In the genomic region with DNA sequence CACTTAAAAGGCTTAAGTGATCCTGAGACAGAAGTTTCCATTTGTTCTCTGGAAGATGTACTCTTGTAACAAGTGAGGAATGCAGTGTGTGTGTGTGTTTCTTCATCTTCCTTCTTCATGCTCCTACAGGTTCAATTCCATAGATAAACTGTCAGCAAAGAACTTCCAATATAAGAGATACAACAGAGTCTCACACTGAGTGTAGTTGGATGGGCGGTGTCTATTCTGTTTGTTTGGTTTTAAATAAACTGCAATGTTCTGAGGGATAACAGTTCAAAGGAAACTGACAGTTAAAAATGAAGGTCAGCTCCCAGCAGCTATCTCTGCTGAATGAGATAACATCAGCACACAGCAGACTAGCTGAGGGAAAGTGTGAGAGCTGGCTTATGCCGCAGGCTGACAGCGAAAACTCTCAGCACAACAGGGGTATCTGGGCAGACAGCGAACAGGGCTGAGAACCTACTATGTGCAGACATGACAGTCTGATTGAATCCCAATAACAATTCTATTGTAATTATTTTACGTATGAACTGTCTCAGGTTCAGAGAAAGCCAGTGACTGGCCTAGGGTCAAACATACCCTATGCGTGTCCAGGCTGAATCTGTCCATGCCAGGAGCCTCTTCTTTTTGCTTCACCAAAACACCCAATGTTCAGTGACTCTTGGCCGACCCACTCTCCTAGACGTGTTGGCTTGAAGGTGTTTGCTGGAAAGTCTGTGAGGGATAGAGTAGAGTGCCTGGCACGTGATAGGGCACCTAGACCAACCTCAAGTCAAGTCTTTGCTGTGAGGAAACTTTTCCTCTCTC, we compare ENCODE assay signal across 1 cellular context.
TF ChIP-seq lines count a peak whose summit lies in the region.

No MANE protein-coding gene starts in this region.

TF ChIP-seq in HepG2, 621 proteins besides CTCF, POLR2A, EP300 and RAD21 (continues in another document):
- TF ChIP-seq, protein P1, sequence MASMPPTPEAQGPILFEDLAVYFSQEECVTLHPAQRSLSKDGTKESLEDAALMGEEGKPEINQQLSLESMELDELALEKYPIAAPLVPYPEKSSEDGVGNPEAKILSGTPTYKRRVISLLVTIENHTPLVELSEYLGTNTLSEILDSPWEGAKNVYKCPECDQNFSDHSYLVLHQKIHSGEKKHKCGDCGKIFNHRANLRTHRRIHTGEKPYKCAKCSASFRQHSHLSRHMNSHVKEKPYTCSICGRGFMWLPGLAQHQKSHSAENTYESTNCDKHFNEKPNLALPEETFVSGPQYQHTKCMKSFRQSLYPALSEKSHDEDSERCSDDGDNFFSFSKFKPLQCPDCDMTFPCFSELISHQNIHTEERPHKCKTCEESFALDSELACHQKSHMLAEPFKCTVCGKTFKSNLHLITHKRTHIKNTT (CRISPR knock-in tag; IDR thresholded peaks at IDR 0.05): no peak
- TF ChIP-seq NR2F6 (IDR thresholded peaks at IDR 0.05) (no peak), NR2F6 (CRISPR knock-in tag; IDR thresholded peaks at IDR 0.05) (0 out of 2 replicates have a peak, but pooled peaks have one; percentile 36), SNRNP70 (IDR thresholded peaks at IDR 0.05; ENCODE audit: low read depth, low read length) (no peak), HOXA3 (CRISPR knock-in tag; IDR thresholded peaks at IDR 0.05) (peak; percentile 23; the same call in 1 of the 2 replicates), MED13 (CRISPR knock-in tag; IDR thresholded peaks at IDR 0.05) (no peak), PITX1 (CRISPR knock-in tag; IDR thresholded peaks at IDR 0.05) (no peak), FOXO1 (CRISPR knock-in tag; IDR thresholded peaks at IDR 0.05) (no peak), KLF11 (CRISPR knock-in tag; IDR thresholded peaks at IDR 0.05) (no peak), BRCA1 (CRISPR knock-in tag; IDR thresholded peaks at IDR 0.05) (no peak), ZNF234 (CRISPR knock-in tag; conservative IDR thresholded peaks at IDR 0.05) (no peak), ZNF230 (CRISPR knock-in tag; IDR thresholded peaks at IDR 0.05) (no peak), RARA (CRISPR knock-in tag; IDR thresholded peaks at IDR 0.05) (no peak), KAT8 (CRISPR knock-in tag; IDR thresholded peaks at IDR 0.05) (0 out of 2 replicates have a peak, but pooled peaks have one; percentile 38), MAFK (conservative IDR thresholded peaks at IDR 0.05 in 1 of 2, IDR thresholded peaks at IDR 0.05 in 1 of 2; ENCODE audit: low read length in 2 of 2) (no peak), KAT7 (CRISPR knock-in tag; IDR thresholded peaks at IDR 0.05; ENCODE audit: borderline replicate concordance) (no peak), FOXK2 (IDR thresholded peaks at IDR 0.05) (no peak)
- TF ChIP-seq, protein P2, sequence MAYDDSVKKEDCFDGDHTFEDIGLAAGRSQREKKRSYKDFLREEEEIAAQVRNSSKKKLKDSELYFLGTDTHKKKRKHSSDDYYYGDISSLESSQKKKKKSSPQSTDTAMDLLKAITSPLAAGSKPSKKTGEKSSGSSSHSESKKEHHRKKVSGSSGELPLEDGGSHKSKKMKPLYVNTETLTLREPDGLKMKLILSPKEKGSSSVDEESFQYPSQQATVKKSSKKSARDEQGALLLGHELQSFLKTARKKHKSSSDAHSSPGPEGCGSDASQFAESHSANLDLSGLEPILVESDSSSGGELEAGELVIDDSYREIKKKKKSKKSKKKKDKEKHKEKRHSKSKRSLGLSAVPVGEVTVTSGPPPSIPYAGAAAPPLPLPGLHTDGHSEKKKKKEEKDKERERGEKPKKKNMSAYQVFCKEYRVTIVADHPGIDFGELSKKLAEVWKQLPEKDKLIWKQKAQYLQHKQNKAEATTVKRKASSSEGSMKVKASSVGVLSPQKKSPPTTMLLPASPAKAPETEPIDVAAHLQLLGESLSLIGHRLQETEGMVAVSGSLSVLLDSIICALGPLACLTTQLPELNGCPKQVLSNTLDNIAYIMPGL (CRISPR knock-in tag; IDR thresholded peaks at IDR 0.05; ENCODE audit: borderline replicate concordance in 1 of 2, low read depth in 1 of 2): no peak
- TF ChIP-seq, protein P3, sequence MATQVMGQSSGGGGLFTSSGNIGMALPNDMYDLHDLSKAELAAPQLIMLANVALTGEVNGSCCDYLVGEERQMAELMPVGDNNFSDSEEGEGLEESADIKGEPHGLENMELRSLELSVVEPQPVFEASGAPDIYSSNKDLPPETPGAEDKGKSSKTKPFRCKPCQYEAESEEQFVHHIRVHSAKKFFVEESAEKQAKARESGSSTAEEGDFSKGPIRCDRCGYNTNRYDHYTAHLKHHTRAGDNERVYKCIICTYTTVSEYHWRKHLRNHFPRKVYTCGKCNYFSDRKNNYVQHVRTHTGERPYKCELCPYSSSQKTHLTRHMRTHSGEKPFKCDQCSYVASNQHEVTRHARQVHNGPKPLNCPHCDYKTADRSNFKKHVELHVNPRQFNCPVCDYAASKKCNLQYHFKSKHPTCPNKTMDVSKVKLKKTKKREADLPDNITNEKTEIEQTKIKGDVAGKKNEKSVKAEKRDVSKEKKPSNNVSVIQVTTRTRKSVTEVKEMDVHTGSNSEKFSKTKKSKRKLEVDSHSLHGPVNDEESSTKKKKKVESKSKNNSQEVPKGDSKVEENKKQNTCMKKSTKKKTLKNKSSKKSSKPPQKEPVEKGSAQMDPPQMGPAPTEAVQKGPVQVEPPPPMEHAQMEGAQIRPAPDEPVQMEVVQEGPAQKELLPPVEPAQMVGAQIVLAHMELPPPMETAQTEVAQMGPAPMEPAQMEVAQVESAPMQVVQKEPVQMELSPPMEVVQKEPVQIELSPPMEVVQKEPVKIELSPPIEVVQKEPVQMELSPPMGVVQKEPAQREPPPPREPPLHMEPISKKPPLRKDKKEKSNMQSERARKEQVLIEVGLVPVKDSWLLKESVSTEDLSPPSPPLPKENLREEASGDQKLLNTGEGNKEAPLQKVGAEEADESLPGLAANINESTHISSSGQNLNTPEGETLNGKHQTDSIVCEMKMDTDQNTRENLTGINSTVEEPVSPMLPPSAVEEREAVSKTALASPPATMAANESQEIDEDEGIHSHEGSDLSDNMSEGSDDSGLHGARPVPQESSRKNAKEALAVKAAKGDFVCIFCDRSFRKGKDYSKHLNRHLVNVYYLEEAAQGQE (IDR thresholded peaks at IDR 0.05; ENCODE audit: borderline replicate concordance in 1 of 2, low read depth in 1 of 2, low read length in 2 of 2): no peak
- TF ChIP-seq, protein P4, sequence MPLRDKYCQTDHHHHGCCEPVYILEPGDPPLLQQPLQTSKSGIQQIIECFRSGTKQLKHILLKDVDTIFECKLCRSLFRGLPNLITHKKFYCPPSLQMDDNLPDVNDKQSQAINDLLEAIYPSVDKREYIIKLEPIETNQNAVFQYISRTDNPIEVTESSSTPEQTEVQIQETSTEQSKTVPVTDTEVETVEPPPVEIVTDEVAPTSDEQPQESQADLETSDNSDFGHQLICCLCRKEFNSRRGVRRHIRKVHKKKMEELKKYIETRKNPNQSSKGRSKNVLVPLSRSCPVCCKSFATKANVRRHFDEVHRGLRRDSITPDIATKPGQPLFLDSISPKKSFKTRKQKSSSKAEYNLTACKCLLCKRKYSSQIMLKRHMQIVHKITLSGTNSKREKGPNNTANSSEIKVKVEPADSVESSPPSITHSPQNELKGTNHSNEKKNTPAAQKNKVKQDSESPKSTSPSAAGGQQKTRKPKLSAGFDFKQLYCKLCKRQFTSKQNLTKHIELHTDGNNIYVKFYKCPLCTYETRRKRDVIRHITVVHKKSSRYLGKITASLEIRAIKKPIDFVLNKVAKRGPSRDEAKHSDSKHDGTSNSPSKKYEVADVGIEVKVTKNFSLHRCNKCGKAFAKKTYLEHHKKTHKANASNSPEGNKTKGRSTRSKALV (CRISPR knock-in tag; IDR thresholded peaks at IDR 0.05): no peak
- TF ChIP-seq, protein P5, sequence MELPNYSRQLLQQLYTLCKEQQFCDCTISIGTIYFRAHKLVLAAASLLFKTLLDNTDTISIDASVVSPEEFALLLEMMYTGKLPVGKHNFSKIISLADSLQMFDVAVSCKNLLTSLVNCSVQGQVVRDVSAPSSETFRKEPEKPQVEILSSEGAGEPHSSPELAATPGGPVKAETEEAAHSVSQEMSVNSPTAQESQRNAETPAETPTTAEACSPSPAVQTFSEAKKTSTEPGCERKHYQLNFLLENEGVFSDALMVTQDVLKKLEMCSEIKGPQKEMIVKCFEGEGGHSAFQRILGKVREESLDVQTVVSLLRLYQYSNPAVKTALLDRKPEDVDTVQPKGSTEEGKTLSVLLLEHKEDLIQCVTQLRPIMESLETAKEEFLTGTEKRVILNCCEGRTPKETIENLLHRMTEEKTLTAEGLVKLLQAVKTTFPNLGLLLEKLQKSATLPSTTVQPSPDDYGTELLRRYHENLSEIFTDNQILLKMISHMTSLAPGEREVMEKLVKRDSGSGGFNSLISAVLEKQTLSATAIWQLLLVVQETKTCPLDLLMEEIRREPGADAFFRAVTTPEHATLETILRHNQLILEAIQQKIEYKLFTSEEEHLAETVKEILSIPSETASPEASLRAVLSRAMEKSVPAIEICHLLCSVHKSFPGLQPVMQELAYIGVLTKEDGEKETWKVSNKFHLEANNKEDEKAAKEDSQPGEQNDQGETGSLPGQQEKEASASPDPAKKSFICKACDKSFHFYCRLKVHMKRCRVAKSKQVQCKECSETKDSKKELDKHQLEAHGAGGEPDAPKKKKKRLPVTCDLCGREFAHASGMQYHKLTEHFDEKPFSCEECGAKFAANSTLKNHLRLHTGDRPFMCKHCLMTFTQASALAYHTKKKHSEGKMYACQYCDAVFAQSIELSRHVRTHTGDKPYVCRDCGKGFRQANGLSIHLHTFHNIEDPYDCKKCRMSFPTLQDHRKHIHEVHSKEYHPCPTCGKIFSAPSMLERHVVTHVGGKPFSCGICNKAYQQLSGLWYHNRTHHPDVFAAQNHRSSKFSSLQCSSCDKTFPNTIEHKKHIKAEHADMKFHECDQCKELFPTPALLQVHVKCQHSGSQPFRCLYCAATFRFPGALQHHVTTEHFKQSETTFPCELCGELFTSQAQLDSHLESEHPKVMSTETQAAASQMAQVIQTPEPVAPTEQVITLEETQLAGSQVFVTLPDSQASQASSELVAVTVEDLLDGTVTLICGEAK (IDR thresholded peaks at IDR 0.05): no peak
- TF ChIP-seq, protein P5 (CRISPR knock-in tag; IDR thresholded peaks at IDR 0.05): peak; percentile 32; the same call in 1 of the 2 replicates
- TF ChIP-seq, protein P6, sequence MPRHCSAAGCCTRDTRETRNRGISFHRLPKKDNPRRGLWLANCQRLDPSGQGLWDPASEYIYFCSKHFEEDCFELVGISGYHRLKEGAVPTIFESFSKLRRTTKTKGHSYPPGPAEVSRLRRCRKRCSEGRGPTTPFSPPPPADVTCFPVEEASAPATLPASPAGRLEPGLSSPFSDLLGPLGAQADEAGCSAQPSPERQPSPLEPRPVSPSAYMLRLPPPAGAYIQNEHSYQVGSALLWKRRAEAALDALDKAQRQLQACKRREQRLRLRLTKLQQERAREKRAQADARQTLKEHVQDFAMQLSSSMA (CRISPR knock-in tag; IDR thresholded peaks at IDR 0.05): no peak
- TF ChIP-seq, protein P7, sequence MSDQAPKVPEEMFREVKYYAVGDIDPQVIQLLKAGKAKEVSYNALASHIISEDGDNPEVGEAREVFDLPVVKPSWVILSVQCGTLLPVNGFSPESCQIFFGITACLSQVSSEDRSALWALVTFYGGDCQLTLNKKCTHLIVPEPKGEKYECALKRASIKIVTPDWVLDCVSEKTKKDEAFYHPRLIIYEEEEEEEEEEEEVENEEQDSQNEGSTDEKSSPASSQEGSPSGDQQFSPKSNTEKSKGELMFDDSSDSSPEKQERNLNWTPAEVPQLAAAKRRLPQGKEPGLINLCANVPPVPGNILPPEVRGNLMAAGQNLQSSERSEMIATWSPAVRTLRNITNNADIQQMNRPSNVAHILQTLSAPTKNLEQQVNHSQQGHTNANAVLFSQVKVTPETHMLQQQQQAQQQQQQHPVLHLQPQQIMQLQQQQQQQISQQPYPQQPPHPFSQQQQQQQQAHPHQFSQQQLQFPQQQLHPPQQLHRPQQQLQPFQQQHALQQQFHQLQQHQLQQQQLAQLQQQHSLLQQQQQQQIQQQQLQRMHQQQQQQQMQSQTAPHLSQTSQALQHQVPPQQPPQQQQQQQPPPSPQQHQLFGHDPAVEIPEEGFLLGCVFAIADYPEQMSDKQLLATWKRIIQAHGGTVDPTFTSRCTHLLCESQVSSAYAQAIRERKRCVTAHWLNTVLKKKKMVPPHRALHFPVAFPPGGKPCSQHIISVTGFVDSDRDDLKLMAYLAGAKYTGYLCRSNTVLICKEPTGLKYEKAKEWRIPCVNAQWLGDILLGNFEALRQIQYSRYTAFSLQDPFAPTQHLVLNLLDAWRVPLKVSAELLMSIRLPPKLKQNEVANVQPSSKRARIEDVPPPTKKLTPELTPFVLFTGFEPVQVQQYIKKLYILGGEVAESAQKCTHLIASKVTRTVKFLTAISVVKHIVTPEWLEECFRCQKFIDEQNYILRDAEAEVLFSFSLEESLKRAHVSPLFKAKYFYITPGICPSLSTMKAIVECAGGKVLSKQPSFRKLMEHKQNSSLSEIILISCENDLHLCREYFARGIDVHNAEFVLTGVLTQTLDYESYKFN (CRISPR knock-in tag; conservative IDR thresholded peaks at IDR 0.05): peak; percentile 48; the same call in 1 of the 2 replicates
- TF ChIP-seq, protein P8, sequence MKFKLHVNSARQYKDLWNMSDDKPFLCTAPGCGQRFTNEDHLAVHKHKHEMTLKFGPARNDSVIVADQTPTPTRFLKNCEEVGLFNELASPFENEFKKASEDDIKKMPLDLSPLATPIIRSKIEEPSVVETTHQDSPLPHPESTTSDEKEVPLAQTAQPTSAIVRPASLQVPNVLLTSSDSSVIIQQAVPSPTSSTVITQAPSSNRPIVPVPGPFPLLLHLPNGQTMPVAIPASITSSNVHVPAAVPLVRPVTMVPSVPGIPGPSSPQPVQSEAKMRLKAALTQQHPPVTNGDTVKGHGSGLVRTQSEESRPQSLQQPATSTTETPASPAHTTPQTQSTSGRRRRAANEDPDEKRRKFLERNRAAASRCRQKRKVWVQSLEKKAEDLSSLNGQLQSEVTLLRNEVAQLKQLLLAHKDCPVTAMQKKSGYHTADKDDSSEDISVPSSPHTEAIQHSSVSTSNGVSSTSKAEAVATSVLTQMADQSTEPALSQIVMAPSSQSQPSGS (CRISPR knock-in tag; IDR thresholded peaks at IDR 0.05): peak; percentile 20; the same call in 1 of the 2 replicates
